Comparison of ENCODE assay signal across 22 cellular contexts in genomic region chr12:102342281-102343006, GRCh38.
DNase-seq lines count a peak whose midpoint lies in the region; ATAC-seq, FAIRE-seq and TF ChIP-seq lines count a peak whose summit lies in the region.
"Had no signal": no experiment of that assay in that cellular context is flagged by ENCODE, and none has a peak within 500 bp of the region (broad histone marks: within the 10 kb centered on the region; RNA-seq: fewer than 3 reads in every experiment).

No MANE protein-coding gene starts in this region.

- no peaks in the 10 kb centered on the region for H3K4me1 ChIP-seq in right cardiac atrium (ENCODE audit: control insufficient read depth, insufficient read depth, low read length)
- peaks cover 12 to 28% (median 16%) of the 10 kb centered on the region in 3 donors for H3K4me1 ChIP-seq in pancreas
- peaks cover 0 to under 1% (median 0%) of the 10 kb centered on the region in 4 donors for H3K4me1 ChIP-seq in esophagus muscularis mucosa
- H3K4me1 ChIP-seq: BE2C, Peyer's patch had no signal

- no peak for FAIRE-seq in pancreas (lab: Jason Lieb, UNC)
- FAIRE-seq: H54 had no signal

- peak; percentile 92 for ATAC-seq in Right ventricle myocardium inferior
- ATAC-seq in right cardiac atrium = peak; percentile 84 to 87
- ATAC-seq in pancreas = peak; percentile 90 to 97 (median 93)
- ATAC-seq: CD8-positive, alpha-beta T cell had no signal

- intact Hi-C loops in Right ventricle myocardium inferior (cut with DNase I) = no loop called here
- intact Hi-C loops in cardiac septum (cut with DNase I) = no loop called here
- intact Hi-C loops in right cardiac atrium (cut with DNase I) = no loop called here
- intact Hi-C loops in pancreas (cut with DNase I) = no loop called here
- intact Hi-C loops in esophagus muscularis mucosa (cut with DNase I) = no loop called here

- H3K36me3 ChIP-seq in pancreas (no peaks in the 10 kb centered on the region), esophagus muscularis mucosa (no peaks in the 10 kb centered on the region)
- H3K36me3 ChIP-seq: BE2C, Peyer's patch had no signal

- H3K9me3 ChIP-seq in right cardiac atrium (ENCODE audit: control insufficient read depth, low read length) (no peaks in the 10 kb centered on the region), pancreas (no peaks in the 10 kb centered on the region), esophagus muscularis mucosa (no peaks in the 10 kb centered on the region)
- H3K9me3 ChIP-seq: BE2C, Peyer's patch had no signal

- DNase-seq in Right ventricle myocardium inferior (ENCODE audit: missing footprints) (no peak), cardiac septum (ENCODE audit: low spot score) (no peak), right cardiac atrium (no peak), pancreas (peak in 3 of 6 donors; percentile 9 to 50 (median 39)), NCI-H524 (lab: John Stamatoyannopoulos, UW) (no peak), AG08395 (ENCODE audit: low spot score) (no peak), esophagus muscularis mucosa (ENCODE audit: extremely low spot score) (no peak)
- DNase-seq in activated CD8-positive, alpha-beta memory T cell treated with anti-CD3 and anti-CD28 coated beads, Interleukin-2, amount 50 U/mL, for 4 hours = no peak
- DNase-seq: BE2C; CD8-positive, alpha-beta T cell; DMS79 treated with DMSO at 0.1 percent for 48 hours; HFFc6; Kasumi-1; MM.1S; NCI-H1092; NCI-H146; NCI-H2029 treated with DMSO at 0.1 percent for 48 hours; NCI-H748 treated with DMSO at 0.1 percent for 48 hours; NK-92 treated with Interleukin-12 subunit alpha and Interleukin-12 subunit beta, amount 100 ng/mL, for 24 hours; Peyer's patch had no signal

- no peak for TF ChIP-seq EP300 in esophagus muscularis mucosa (IDR thresholded peaks at IDR 0.05)

- TF ChIP-seq CTCF in pancreas (IDR thresholded peaks at IDR 0.05) (no peak), esophagus muscularis mucosa (IDR thresholded peaks at IDR 0.05) (no peak)

- 75% methylated on average over 3 of the region's 3 CpGs for WGBS in right cardiac atrium
- 31 to 36% methylated on average over 3 of the region's 3 CpGs for WGBS in pancreas, 2 donors
- WGBS in esophagus muscularis mucosa = 89% methylated on average over 3 of the region's 3 CpGs

- no peak for TF ChIP-seq POLR2A in esophagus muscularis mucosa (IDR thresholded peaks at IDR 0.05; ENCODE audit: low read depth)

- H3K27ac ChIP-seq in right cardiac atrium (ENCODE audit: low read length) = no peak overlapping the region
- peak overlapping the region in 2 of 4 donors; percentile 79 to 81 for H3K27ac ChIP-seq in pancreas
- no peak overlapping the region for H3K27ac ChIP-seq in esophagus muscularis mucosa (replicated peaks in 1 of 4)
- H3K27ac ChIP-seq: HL-60, Peyer's patch had no signal

- H3K27me3 ChIP-seq in right cardiac atrium (ENCODE audit: control insufficient read depth, insufficient read depth) (no peaks in the 10 kb centered on the region), pancreas (no peaks in the 10 kb centered on the region), esophagus muscularis mucosa (no peaks in the 10 kb centered on the region)
- H3K27me3 ChIP-seq: BE2C, Peyer's patch had no signal

- no peak overlapping the region for H3K4me3 ChIP-seq in right cardiac atrium (ENCODE audit: low read length)
- no peak overlapping the region for H3K4me3 ChIP-seq in pancreas
- no peak overlapping the region for H3K4me3 ChIP-seq in esophagus muscularis mucosa
- H3K4me3 ChIP-seq: Peyer's patch had no signal
